Comparison of ENCODE assay signal across 8 cellular contexts in the genomic region with DNA sequence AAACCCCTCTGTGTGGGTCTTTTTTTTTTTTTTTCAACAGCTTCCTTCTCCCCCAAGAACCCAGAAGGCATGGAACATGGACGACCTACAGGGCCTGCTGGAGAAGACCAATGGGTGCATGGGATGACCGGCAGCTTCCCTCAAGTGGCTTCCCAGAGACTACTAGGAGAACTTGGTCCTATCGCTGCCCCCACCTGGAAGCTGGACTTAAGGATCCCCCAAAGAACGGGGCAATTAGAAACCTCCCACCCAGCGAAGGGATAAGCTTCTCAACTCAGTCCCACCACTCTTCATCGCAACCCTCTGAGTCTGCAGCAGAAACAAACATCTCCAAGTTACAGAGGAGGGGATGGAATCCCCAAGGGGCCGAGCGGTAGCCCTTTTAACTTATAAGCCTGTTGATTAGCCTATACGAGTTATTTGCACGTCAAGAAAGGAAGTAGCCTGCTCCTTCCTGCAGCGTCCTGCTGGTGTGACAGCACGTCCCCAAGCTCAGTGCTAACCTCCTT. TPM values are rescaled to one million over a fixed set of nuclear protein-coding genes. Genes with fewer than 3 reads are reported as not detected.
DNase-seq lines count a peak whose midpoint lies in the region; ATAC-seq and TF ChIP-seq lines count a peak whose summit lies in the region.

No MANE protein-coding gene starts in this region.

- H3K36me3 ChIP-seq in RWPE2 (ENCODE audit: low read depth) (peaks cover 31% of the 10 kb centered on the region), fibroblast of lung (ENCODE audit: control insufficient read depth, insufficient read depth, low read length) (peaks cover 23% of the 10 kb centered on the region), gastrocnemius medialis (peaks cover 0 to 26% of the 10 kb centered on the region in 2 donors)

- peaks cover 33% of the 10 kb centered on the region for H3K79me2 ChIP-seq in fibroblast of lung (ENCODE audit: control insufficient read depth, insufficient read depth, low read length)

- H4K20me1 ChIP-seq in fibroblast of lung (ENCODE audit: control insufficient read depth, extremely low read depth, insufficient read depth, low read length), result no peaks in the 10 kb centered on the region

- peak overlapping the region; percentile 85 for H3K4me3 ChIP-seq in RWPE2 (ENCODE audit: severe bottlenecking)
- H3K4me3 ChIP-seq in fibroblast of lung (replicated peaks in 1 of 4; ENCODE audit: control extremely low read depth in 1 of 4, insufficient read depth in 1 of 4, low read depth in 3 of 4, low read length in 4 of 4), result peak overlapping the region; percentile 61 to 92 (median 80)
- peak overlapping the region; percentile 50 to 94 (median 82) for H3K4me3 ChIP-seq in gastrocnemius medialis

- H3K27me3 ChIP-seq in RWPE2 (ENCODE audit: insufficient read depth, poor library complexity, severe bottlenecking), result no peaks in the 10 kb centered on the region
- H3K27me3 ChIP-seq in fibroblast of lung (ENCODE audit: control insufficient read depth, insufficient read depth, low read length), result no peaks in the 10 kb centered on the region
- H3K27me3 ChIP-seq in gastrocnemius medialis, result no peaks in the 10 kb centered on the region

- no peak for TF ChIP-seq CTCF in RWPE2 (IDR thresholded peaks at IDR 0.05; ENCODE audit: poor library complexity, severe bottlenecking)
- TF ChIP-seq CTCF in fibroblast of lung (conservative IDR thresholded peaks at IDR 0.05 in 1 of 2, IDR thresholded peaks at IDR 0.05 in 1 of 2; ENCODE audit: low read depth in 1 of 2, low read length in 2 of 2), result no peak
- TF ChIP-seq CTCF in gastrocnemius medialis (IDR thresholded peaks at IDR 0.05 in 4 of 5, conservative IDR thresholded peaks at IDR 0.05 in 1 of 5), result no peak

- H3K9ac ChIP-seq in fibroblast of lung (ENCODE audit: insufficient read depth, low read length), result peak overlapping the region; percentile 96

- TF ChIP-seq POLR2A in gastrocnemius medialis (IDR thresholded peaks at IDR 0.05), result no peak

- in situ Hi-C loops in gastrocnemius medialis (cut with MboI; ENCODE audit: low sequenced_read_pairs in 4 of 4), result loop anchor here in 1 of 4 donors (25.0 kb wide), 1 partner anchor 1125 kb away; the partner anchor contains the start of gene ARID5A

- H3K4me2 ChIP-seq in fibroblast of lung (ENCODE audit: extremely low read depth, insufficient read depth, low read length), result peak overlapping the region; percentile 84

- DNase-seq in RWPE2 (ENCODE audit: low spot score) (no peak), fibroblast of lung (ENCODE audit: low read depth in 2 of 2) (no peak), gastrocnemius medialis (no peak), AG08396 (ENCODE audit: low spot score) (no peak), GM19238 (ENCODE audit: insufficient read length, low spot score) (no peak)
- DNase-seq in activated CD4-positive, alpha-beta T cell treated with anti-CD3 and anti-CD28 coated beads for 1 hour, result no peak

- intact Hi-C loops in gastrocnemius medialis (cut with DNase I; ENCODE audit: low total_unique reads), result no loop called here

- H3K9me3 ChIP-seq in RWPE2 (ENCODE audit: severe bottlenecking) (no peaks in the 10 kb centered on the region), fibroblast of lung (ENCODE audit: control insufficient read depth, insufficient read depth, low read depth, low read length) (no peaks in the 10 kb centered on the region), gastrocnemius medialis (no peaks in the 10 kb centered on the region)

- ATAC-seq in GM18867 (IDR thresholded peaks at IDR 0.05; ENCODE audit: unreplicated experiment), result peak; percentile 18
- ATAC-seq in RWPE2 (ENCODE audit: low read depth), result no peak
- no peak for ATAC-seq in gastrocnemius medialis
- no peak for ATAC-seq in HG03469 (IDR thresholded peaks at IDR 0.05; ENCODE audit: unreplicated experiment)

- H3K27ac ChIP-seq in RWPE2 (ENCODE audit: poor library complexity, severe bottlenecking) (peak overlapping the region; percentile 88), fibroblast of lung (ENCODE audit: insufficient read depth, low read length) (peak overlapping the region; percentile 97), gastrocnemius medialis (peak overlapping the region; percentile 86 to 98 (median 92))

- H2AFZ ChIP-seq in fibroblast of lung (ENCODE audit: low read length), result peak overlapping the region; percentile 3

- H3K4me1 ChIP-seq in RWPE2 (ENCODE audit: insufficient read depth, poor library complexity, severe bottlenecking) (no peaks in the 10 kb centered on the region), fibroblast of lung (ENCODE audit: control insufficient read depth, extremely low read depth, insufficient read depth, low read length) (peaks cover 11% of the 10 kb centered on the region), gastrocnemius medialis (peaks cover 23 to 29% of the 10 kb centered on the region in 2 donors)

RNA-seq across cellular contexts. Expression of gene ACTR1B, which starts 1.4 kb away (rescaled TPM):
- 38.8 and 69.9 TPM in 2 replicates for total RNA-seq in fibroblast of lung
- 38.3 and 40.8 TPM in 2 replicates for polyA plus RNA-seq in fibroblast of lung
- 54.1 and 62.6 TPM in 2 replicates for polyA plus RNA-seq in fibroblast of lung (2012)
- polyA minus RNA-seq in fibroblast of lung (ENCODE audit: low replicate concordance), result 114 and 133 TPM in 2 replicates
- 10 to 100 TPM; 53.5 to 76.1 (median 56.5) TPM for total RNA-seq in gastrocnemius medialis

RNA-seq across cellular contexts. Expression of gene C2orf92, which starts 7.1 kb away (rescaled TPM):
- total RNA-seq in fibroblast of lung, result 0.77 and 0.99 TPM in 2 replicates
- 0.41 and 1.1 TPM in 2 replicates for polyA plus RNA-seq in fibroblast of lung
- 0.69 and 0.94 TPM in 2 replicates for polyA plus RNA-seq in fibroblast of lung (2012)
- polyA minus RNA-seq in fibroblast of lung (ENCODE audit: low replicate concordance), result not detected in 2 replicates
- 1 to 10 TPM in 1 of 4 donors, under 1 TPM in 1, not detected in 2; 0.85 to 4.2 TPM for total RNA-seq in gastrocnemius medialis

RNA-seq across cellular contexts. Expression of gene COX5B, which starts 16.6 kb away (rescaled TPM):
- total RNA-seq in fibroblast of lung (381 and 460 TPM in 2 replicates), gastrocnemius medialis (1,000 to 10,000 TPM in 3 of 4 donors, 100 to 1,000 TPM in 1; 742 to 1,417 (median 1,247) TPM)
- 241 and 257 TPM in 2 replicates for polyA plus RNA-seq in fibroblast of lung
- polyA plus RNA-seq in fibroblast of lung (2012), result 297 and 334 TPM in 2 replicates
- 35.5 and 37.2 TPM in 2 replicates for polyA minus RNA-seq in fibroblast of lung (ENCODE audit: low replicate concordance)

RNA-seq across cellular contexts. Expression of gene ZAP70, which starts 50.9 kb away (rescaled TPM):
- total RNA-seq in fibroblast of lung (not detected in 2 replicates), gastrocnemius medialis (1 to 10 TPM in 1 of 4 donors, under 1 TPM in 1, not detected in 2; 0.25 to 1.1 TPM)
- 0.10 TPM in 1 of 2 replicates, not detected in the other for polyA plus RNA-seq in fibroblast of lung
- polyA plus RNA-seq in fibroblast of lung (2012), result not detected in 2 replicates
- not detected in 2 replicates for polyA minus RNA-seq in fibroblast of lung (ENCODE audit: low replicate concordance)
